ENCODE assay signal across 2 cellular contexts in the genomic region with DNA sequence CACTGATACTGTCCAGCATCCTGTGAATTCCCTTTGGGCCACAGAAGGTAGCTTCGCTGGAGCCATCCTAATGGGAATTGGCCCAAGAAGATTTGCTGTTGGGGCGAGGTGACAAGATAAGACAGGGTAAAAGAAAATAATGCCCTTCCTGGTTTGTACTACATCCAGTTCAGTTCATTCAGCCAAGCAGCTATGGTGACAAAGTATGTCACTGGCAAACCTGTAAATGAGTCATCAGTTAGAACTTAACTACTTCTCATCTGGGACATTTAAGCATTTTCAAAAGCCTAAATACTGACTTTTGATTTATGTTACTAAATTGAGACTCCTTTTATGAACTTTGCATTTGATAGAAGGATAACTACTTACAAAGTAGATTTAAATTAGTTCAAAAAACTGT.
TF ChIP-seq lines count a peak whose summit lies in the region.

No MANE protein-coding gene starts in this region.

TF ChIP-seq in SK-N-SH treated with all-trans-retinoic acid at 6 μM for 48 hours, 23 proteins besides CTCF, POLR2A, EP300 and RAD21 (continued from another document):
- no peak for TF ChIP-seq CSRNP3 (CRISPR knock-in tag; IDR thresholded peaks at IDR 0.05)
- TF ChIP-seq OSR1 (CRISPR knock-in tag; IDR thresholded peaks at IDR 0.05) = no peak
- no peak for TF ChIP-seq ARNTL (CRISPR knock-in tag; IDR thresholded peaks at IDR 0.05; ENCODE audit: borderline replicate concordance, low read depth)
- no peak for TF ChIP-seq ZNF565 (CRISPR knock-in tag; conservative IDR thresholded peaks at IDR 0.05; ENCODE audit: low read depth)
- TF ChIP-seq ZFP30 (CRISPR knock-in tag; IDR thresholded peaks at IDR 0.05) = no peak
- TF ChIP-seq, protein P1, sequence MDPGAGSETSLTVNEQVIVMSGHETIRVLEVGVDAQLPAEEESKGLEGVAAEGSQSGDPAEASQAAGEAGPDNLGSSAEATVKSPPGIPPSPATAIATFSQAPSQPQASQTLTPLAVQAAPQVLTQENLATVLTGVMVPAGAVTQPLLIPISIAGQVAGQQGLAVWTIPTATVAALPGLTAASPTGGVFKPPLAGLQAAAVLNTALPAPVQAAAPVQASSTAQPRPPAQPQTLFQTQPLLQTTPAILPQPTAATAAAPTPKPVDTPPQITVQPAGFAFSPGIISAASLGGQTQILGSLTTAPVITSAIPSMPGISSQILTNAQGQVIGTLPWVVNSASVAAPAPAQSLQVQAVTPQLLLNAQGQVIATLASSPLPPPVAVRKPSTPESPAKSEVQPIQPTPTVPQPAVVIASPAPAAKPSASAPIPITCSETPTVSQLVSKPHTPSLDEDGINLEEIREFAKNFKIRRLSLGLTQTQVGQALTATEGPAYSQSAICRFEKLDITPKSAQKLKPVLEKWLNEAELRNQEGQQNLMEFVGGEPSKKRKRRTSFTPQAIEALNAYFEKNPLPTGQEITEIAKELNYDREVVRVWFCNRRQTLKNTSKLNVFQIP (CRISPR knock-in tag; IDR thresholded peaks at IDR 0.05; ENCODE audit: borderline replicate concordance, low read depth) = no peak
- TF ChIP-seq ESRRG (CRISPR knock-in tag; IDR thresholded peaks at IDR 0.05) = no peak
- no peak for TF ChIP-seq TSHZ2 (CRISPR knock-in tag; IDR thresholded peaks at IDR 0.05)
- no peak for TF ChIP-seq PATZ1 (CRISPR knock-in tag; IDR thresholded peaks at IDR 0.05; ENCODE audit: borderline replicate concordance)

TF ChIP-seq in SK-N-SH, 30 proteins besides CTCF, POLR2A, EP300 and RAD21 (continued from another document):
- TF ChIP-seq, protein P2, sequence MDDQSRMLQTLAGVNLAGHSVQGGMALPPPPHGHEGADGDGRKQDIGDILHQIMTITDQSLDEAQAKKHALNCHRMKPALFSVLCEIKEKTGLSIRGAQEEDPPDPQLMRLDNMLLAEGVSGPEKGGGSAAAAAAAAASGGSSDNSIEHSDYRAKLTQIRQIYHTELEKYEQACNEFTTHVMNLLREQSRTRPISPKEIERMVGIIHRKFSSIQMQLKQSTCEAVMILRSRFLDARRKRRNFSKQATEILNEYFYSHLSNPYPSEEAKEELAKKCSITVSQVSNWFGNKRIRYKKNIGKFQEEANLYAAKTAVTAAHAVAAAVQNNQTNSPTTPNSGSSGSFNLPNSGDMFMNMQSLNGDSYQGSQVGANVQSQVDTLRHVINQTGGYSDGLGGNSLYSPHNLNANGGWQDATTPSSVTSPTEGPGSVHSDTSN (IDR thresholded peaks at IDR 0.05) = no peak
- TF ChIP-seq FOXM1 (IDR thresholded peaks at IDR 0.05; ENCODE audit: low read depth) (no peak), RFX5 (IDR thresholded peaks at IDR 0.05; ENCODE audit: low read length) (no peak), ELF1 (IDR thresholded peaks at IDR 0.05) (no peak), TEAD4 (IDR thresholded peaks at IDR 0.05; ENCODE audit: borderline replicate concordance, insufficient read depth) (no peak), MXI1 (IDR thresholded peaks at IDR 0.05; ENCODE audit: low read depth, low read length) (no peak), REST (IDR thresholded peaks at IDR 0.05; ENCODE audit: low read depth, low read length) (no peak), GATA2 (CRISPR knock-in tag; IDR thresholded peaks at IDR 0.05) (no peak), JUND (IDR thresholded peaks at IDR 0.05) (no peak), MAX (IDR thresholded peaks at IDR 0.05; ENCODE audit: low read depth) (no peak), POLR2AphosphoS5 (IDR thresholded peaks at IDR 0.05; ENCODE audit: low read depth, low read length) (no peak), YY1 (IDR thresholded peaks at IDR 0.05; ENCODE audit: low read depth) (no peak), NRF1 (IDR thresholded peaks at IDR 0.05; ENCODE audit: low read depth, low read length) (no peak), EZH2phosphoT487 (IDR thresholded peaks at IDR 0.05; ENCODE audit: borderline replicate concordance, low read depth) (no peak)
